Comparison of ENCODE assay signal across 24 cellular contexts in the genomic region with DNA sequence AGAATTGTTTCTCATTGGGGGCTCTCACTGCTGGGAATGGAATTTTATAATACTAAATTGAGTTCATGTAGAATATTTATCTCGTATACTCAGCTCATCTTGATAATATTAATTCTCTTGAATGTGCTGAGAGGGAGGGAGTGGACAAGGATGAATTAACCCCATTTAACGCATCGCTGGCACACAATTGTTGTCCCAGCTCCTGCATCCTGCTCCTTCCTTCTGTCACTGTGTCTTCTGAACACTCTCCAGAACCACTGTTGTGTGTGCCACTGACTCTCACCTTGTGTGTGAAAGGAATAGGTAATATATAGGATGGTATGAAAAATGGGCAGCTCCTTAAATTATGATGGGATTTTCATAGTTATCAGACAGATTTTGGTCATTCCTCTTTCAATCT.
"Had no signal": no experiment of that assay in that cellular context is flagged by ENCODE, and none has a peak within 500 bp of the region (broad histone marks: within the 10 kb centered on the region; RNA-seq: fewer than 3 reads in every experiment).

No MANE protein-coding gene starts in this region.

- DNase-seq: activated B cell treated with CpG ODN at 0.5 μM for 24 hours; activated CD4-positive, alpha-beta T cell treated with anti-CD3 and anti-CD28 coated beads for 48 hours; activated CD4-positive, alpha-beta T cell treated with anti-CD3 and anti-CD28 coated beads, Interleukin-2, amount 50 U/mL, for 1 hour; activated CD4-positive, alpha-beta T cell treated with anti-CD3 and anti-CD28 coated beads, Interleukin-2, amount 50 U/mL, for 48 hours; activated CD8-positive, alpha-beta memory T cell treated with anti-CD3 and anti-CD28 coated beads for 24 hours; activated CD8-positive, alpha-beta T cell treated with anti-CD3 and anti-CD28 coated beads for 36 hours; activated gamma-delta T cell; activated naive CD4-positive, alpha-beta T cell; activated naive CD4-positive, alpha-beta T cell treated with anti-CD3 and anti-CD28 coated beads, Interleukin-2, amount 10 ng/mL, durations not matched to agents 7 days and 5 days; activated naive CD8-positive, alpha-beta T cell treated with anti-CD3 and anti-CD28 coated beads, Interleukin-2, amount 10 ng/mL, durations not matched to agents 7 days and 5 days; activated T-cell treated with anti-CD3 and anti-CD28 coated beads, Interleukin-2, amount 50 U/mL, for 1 hour; activated T-cell treated with anti-CD3 and anti-CD28 coated beads, Interleukin-2, amount 50 U/mL, for 48 hours; central memory CD4-positive, alpha-beta T cell; effector CD8-positive, alpha-beta T cell; esophagus squamous epithelium; foreskin melanocyte; heart right ventricle; T-helper 1 cell; T-helper 17 cell; T1000; WERI-Rb-1 had no signal

- ATAC-seq: activated CD4-positive, CD25-positive, alpha-beta regulatory T cell treated with anti-CD3 and anti-CD28 coated beads, Interleukin-2, amount 50 U/mL, for 24 hours; activated CD8-positive, alpha-beta T cell treated with anti-CD3 and anti-CD28 coated beads for 36 hours; activated naive CD4-positive, alpha-beta T cell treated with anti-CD3 and anti-CD28 coated beads, Interleukin-2, amount 50 U/mL, for 72 hours; gastroesophageal sphincter; heart right ventricle; T-helper 17 cell had no signal
